8 cellular contexts compared by ENCODE assay signal in the genomic region with DNA sequence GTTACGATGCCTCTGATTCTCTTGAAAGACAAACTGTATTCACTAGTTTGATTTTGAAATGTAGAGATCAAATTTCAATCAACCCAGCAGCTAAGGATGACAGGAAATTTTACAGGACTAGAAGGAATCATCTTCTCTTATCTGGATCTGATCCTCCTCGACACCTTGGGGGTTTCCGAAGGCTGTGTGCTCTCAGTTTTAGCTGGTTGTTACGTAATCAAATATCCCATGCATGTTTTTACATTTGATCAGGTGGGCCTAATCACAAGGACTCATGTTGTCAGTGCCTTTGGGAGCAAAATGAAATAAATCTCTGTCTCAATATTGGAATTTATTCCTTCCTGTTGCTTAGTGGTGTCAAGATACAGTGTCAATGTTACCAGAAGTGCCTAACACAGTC.
"Had no signal": no experiment of that assay in that cellular context is flagged by ENCODE, and none has a peak within 500 bp of the region (broad histone marks: within the 10 kb centered on the region; RNA-seq: fewer than 3 reads in every experiment).

No MANE protein-coding gene starts in this region.

- H2AFZ ChIP-seq: GM23248 had no signal

- H3K4me2 ChIP-seq: KMS-11 had no signal

- H3K9ac ChIP-seq: GM23248, KMS-11 had no signal

- H3K27ac ChIP-seq: GM23248, KMS-11 had no signal

- FAIRE-seq: H54, HTR-8/SVneo had no signal

- H3K4me3 ChIP-seq: GM23248 had no signal

- DNase-seq: GM23248, GOT3, H9, HCEC 1CT, KBM-7 had no signal
